15 cellular contexts compared by ENCODE assay signal in the genomic region with DNA sequence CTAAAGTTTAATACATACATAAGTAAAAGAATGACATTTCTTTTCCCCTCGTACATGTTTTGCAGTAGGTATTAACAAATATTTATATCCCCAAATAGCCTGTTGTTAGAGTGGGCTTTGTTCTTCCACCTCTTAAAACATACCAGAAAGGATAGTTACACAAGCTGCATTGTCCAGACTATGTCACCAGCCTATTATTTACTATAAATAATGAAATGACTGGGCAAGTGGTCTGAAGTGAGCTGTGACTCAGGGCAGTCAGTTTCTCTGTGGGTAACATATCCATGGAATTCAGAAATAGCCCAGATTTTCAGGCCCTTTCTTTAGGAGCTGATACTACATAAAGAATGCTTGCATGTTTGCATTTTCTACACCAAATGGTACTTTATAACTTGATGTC.
"Had no signal": no experiment of that assay in that cellular context is flagged by ENCODE, and none has a peak within 500 bp of the region (broad histone marks: within the 10 kb centered on the region; RNA-seq: fewer than 3 reads in every experiment).

No MANE protein-coding gene starts in this region.

- DNase-seq: activated CD4-positive, alpha-beta T cell treated with anti-CD3 and anti-CD28 coated beads, Interleukin-2, amount 50 U/mL, for 48 hours; activated CD4-positive, CD25-positive, alpha-beta regulatory T cell treated with anti-CD3 and anti-CD28 coated beads, Interleukin-2, amount 50 U/mL, for 72 hours; activated CD8-positive, alpha-beta memory T cell treated with anti-CD3 and anti-CD28 coated beads, Interleukin-2, amount 10 ng/mL, durations not matched to agents 7 days and 5 days; activated effector memory CD4-positive, alpha-beta T cell treated with anti-CD3 and anti-CD28 coated beads, Interleukin-2, amount 50 U/mL, for 16 hours; activated T-cell treated with anti-CD3 and anti-CD28 coated beads, Interleukin-2, amount 50 U/mL, for 24 hours; amygdala; foreskin keratinocyte; heart left ventricle; islet precursor cell; left ventricle myocardium superior; right cardiac atrium; transverse colon had no signal

- ATAC-seq: activated CD8-positive, alpha-beta memory T cell treated with anti-CD3 and anti-CD28 coated beads, Interleukin-2, amount 10 ng/mL, durations not matched to agents 7 days and 5 days; foreskin keratinocyte; heart left ventricle; left ventricle myocardium superior; right cardiac atrium; stimulated activated effector memory CD8-positive, alpha-beta T cell treated with anti-CD3 and anti-CD28 coated beads, Interleukin-12 subunit alpha, Interleukin-12 subunit beta, amount 100 ng/mL, for 72 hours had no signal

- H3K27ac ChIP-seq: cardiac muscle cell, foreskin keratinocyte, heart left ventricle, parathyroid adenoma, transverse colon had no signal
